ENCODE assay signal across 10 cellular contexts in the genomic region with DNA sequence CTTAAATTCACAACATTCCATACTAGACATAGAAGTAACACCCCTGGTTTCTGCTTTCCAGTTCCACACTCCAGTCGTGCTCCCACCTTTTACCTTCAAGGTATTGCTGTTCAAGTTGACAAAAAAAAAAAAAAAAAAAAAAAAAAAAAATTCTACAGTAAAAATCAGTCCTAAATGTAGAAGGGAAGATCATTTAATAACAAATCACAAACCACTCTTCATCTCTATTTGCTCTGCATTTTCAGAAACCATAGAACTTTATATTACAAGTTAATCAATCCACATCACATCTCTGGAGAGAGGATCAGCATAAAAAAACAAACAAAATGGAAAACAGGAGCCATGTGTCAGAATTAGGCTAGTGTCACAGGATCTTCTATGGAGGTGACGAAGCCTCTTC.
A peak's percentile ranks its signal among the peaks of the same experiment; 100 is the strongest.
DNase-seq lines count a peak whose midpoint lies in the region; ATAC-seq and TF ChIP-seq lines count a peak whose summit lies in the region.
"Had no signal": no experiment of that assay in that cellular context is flagged by ENCODE, and none has a peak within 500 bp of the region (broad histone marks: within the 10 kb centered on the region; RNA-seq: fewer than 3 reads in every experiment).

No MANE protein-coding gene starts in this region.

- intact Hi-C loops in activated CD4-positive, alpha-beta T cell treated with anti-CD3 and anti-CD28 coated beads for 36 hours (cut with DNase I, micrococcal nuclease), result loop anchor here in 1 of 2 experiments (10.0 kb wide), 1 partner anchor 46 kb away; no protein-coding TSS in a partner anchor

- peak overlapping the region; percentile 31 for H3K4me3 ChIP-seq in foreskin fibroblast (ENCODE audit: low read depth in 1 of 2, low read length in 2 of 2)

- no peaks in the 10 kb centered on the region for H3K9me3 Mint-ChIP-seq in activated CD4-positive, alpha-beta T cell treated with anti-CD3 and anti-CD28 coated beads for 36 hours (ENCODE audit: low read depth)
- no peaks in the 10 kb centered on the region for H3K9me3 Mint-ChIP-seq in activated T-helper 17 cell treated with anti-CD3 and anti-CD28 coated beads, Interleukin-2, amount 50 U/mL, for 72 hours
- H3K9me3 Mint-ChIP-seq in stimulated activated naive B cell treated with anti-CD40 and anti-IgM and Interleukin-4, amounts not matched to agents 10 μg/mL and 1 μg/mL and 100 μg/mL, for 72 hours, result no peaks in the 10 kb centered on the region

- CTCF ChIA-PET in activated CD4-positive, alpha-beta T cell treated with anti-CD3 and anti-CD28 coated beads for 36 hours (lab: Charles Lee), result interaction anchor here (0.8 to 4.9 kb wide), 6 partner anchors 11 to 100 kb away, joined by 3 to 29 read pairs (median 4); no protein-coding TSS in a partner anchor

- H3K27ac Mint-ChIP-seq in activated CD4-positive, alpha-beta T cell treated with anti-CD3 and anti-CD28 coated beads for 36 hours, result peak overlapping the region; percentile 94
- peak overlapping the region; percentile 94 for H3K27ac Mint-ChIP-seq in activated T-helper 17 cell treated with anti-CD3 and anti-CD28 coated beads, Interleukin-2, amount 50 U/mL, for 72 hours
- H3K27ac Mint-ChIP-seq in stimulated activated naive B cell treated with anti-CD40 and anti-IgM and Interleukin-4, amounts not matched to agents 10 μg/mL and 1 μg/mL and 100 μg/mL, for 72 hours, result peak overlapping the region; percentile 43

- no peak for TF ChIP-seq CTCF in foreskin fibroblast (IDR thresholded peaks at IDR 0.05; ENCODE audit: low read depth, low read length)

- no peaks in the 10 kb centered on the region for H3K27me3 Mint-ChIP-seq in activated CD4-positive, alpha-beta T cell treated with anti-CD3 and anti-CD28 coated beads for 36 hours
- no peaks in the 10 kb centered on the region for H3K27me3 Mint-ChIP-seq in activated T-helper 17 cell treated with anti-CD3 and anti-CD28 coated beads, Interleukin-2, amount 50 U/mL, for 72 hours
- H3K27me3 Mint-ChIP-seq in stimulated activated naive B cell treated with anti-CD40 and anti-IgM and Interleukin-4, amounts not matched to agents 10 μg/mL and 1 μg/mL and 100 μg/mL, for 72 hours, result no peaks in the 10 kb centered on the region

- no peak for ATAC-seq in activated CD4-positive, alpha-beta T cell treated with anti-CD3 and anti-CD28 coated beads for 36 hours
- ATAC-seq in activated T-helper 17 cell treated with anti-CD3 and anti-CD28 coated beads, Interleukin-2, amount 50 U/mL, for 72 hours (replicated peaks), result no peak
- no peak for ATAC-seq in stimulated activated naive B cell treated with anti-CD40 and anti-IgM and Interleukin-4, amounts not matched to agents 10 μg/mL and 1 μg/mL and 100 μg/mL, for 72 hours (replicated peaks)
- ATAC-seq in HG03175 (IDR thresholded peaks at IDR 0.05; ENCODE audit: unreplicated experiment) (no peak), GM21737 (IDR thresholded peaks at IDR 0.05; ENCODE audit: unreplicated experiment) (no peak)

- H3K4me1 Mint-ChIP-seq in activated CD4-positive, alpha-beta T cell treated with anti-CD3 and anti-CD28 coated beads for 36 hours, result peaks cover 89% of the 10 kb centered on the region
- peaks cover 78% of the 10 kb centered on the region for H3K4me1 Mint-ChIP-seq in activated T-helper 17 cell treated with anti-CD3 and anti-CD28 coated beads, Interleukin-2, amount 50 U/mL, for 72 hours
- peaks cover 54 to 77% of the 10 kb centered on the region in 2 donors for H3K4me1 Mint-ChIP-seq in stimulated activated naive B cell treated with anti-CD40 and anti-IgM and Interleukin-4, amounts not matched to agents 10 μg/mL and 1 μg/mL and 100 μg/mL, for 72 hours

- peak overlapping the region; percentile 67 for H3K4me3 Mint-ChIP-seq in activated CD4-positive, alpha-beta T cell treated with anti-CD3 and anti-CD28 coated beads for 36 hours
- peak overlapping the region; percentile 83 for H3K4me3 Mint-ChIP-seq in activated T-helper 17 cell treated with anti-CD3 and anti-CD28 coated beads, Interleukin-2, amount 50 U/mL, for 72 hours
- H3K4me3 Mint-ChIP-seq in stimulated activated naive B cell treated with anti-CD40 and anti-IgM and Interleukin-4, amounts not matched to agents 10 μg/mL and 1 μg/mL and 100 μg/mL, for 72 hours, result peak overlapping the region; percentile 39 to 42

- DNase-seq in activated CD4-positive, alpha-beta T cell treated with anti-CD3 and anti-CD28 coated beads for 36 hours, result no peak
- no peak for DNase-seq in activated CD4-positive, alpha-beta T cell treated with anti-CD3 and anti-CD28 coated beads, Interleukin-2, amount 50 U/mL, for 4 hours
- DNase-seq in foreskin fibroblast (no peak), NCI-H510A treated with DMSO at 0.1 percent for 48 hours (lab: John Stamatoyannopoulos, UW) (no peak)
- DNase-seq in stimulated activated naive B cell treated with anti-CD40 and anti-IgM and Interleukin-4, amounts not matched to agents 10 μg/mL and 1 μg/mL and 100 μg/mL, for 72 hours, result no peak
- DNase-seq: activated effector memory CD4-positive, alpha-beta T cell treated with anti-CD3 and anti-CD28 coated beads, Interleukin-2, amount 50 U/mL, for 16 hours; Kasumi-1 had no signal

- peaks cover 87% of the 10 kb centered on the region for H3K36me3 Mint-ChIP-seq in activated CD4-positive, alpha-beta T cell treated with anti-CD3 and anti-CD28 coated beads for 36 hours (ENCODE audit: low read depth)
- peaks cover 100% of the 10 kb centered on the region for H3K36me3 Mint-ChIP-seq in activated T-helper 17 cell treated with anti-CD3 and anti-CD28 coated beads, Interleukin-2, amount 50 U/mL, for 72 hours (ENCODE audit: low read depth)
- peaks cover 44 to 72% of the 10 kb centered on the region in 2 donors for H3K36me3 Mint-ChIP-seq in stimulated activated naive B cell treated with anti-CD40 and anti-IgM and Interleukin-4, amounts not matched to agents 10 μg/mL and 1 μg/mL and 100 μg/mL, for 72 hours

- POLR2A ChIA-PET in activated CD4-positive, alpha-beta T cell treated with anti-CD3 and anti-CD28 coated beads for 36 hours (lab: Charles Lee), result interaction anchor here (1.2 to 2.3 kb wide), 3 partner anchors 17 to 43 kb away, joined by 4 to 10 read pairs (median 7); no protein-coding TSS in a partner anchor

Comparison
In these comparisons a context has a peak if more than half of its experiments do, and no peak if none do; other contexts are left out.
1. H3K27ac Mint-ChIP-seq: peak in every context shown above with its lines; median percentile 94 in activated CD4-positive, alpha-beta T cell treated with anti-CD3 and anti-CD28 coated beads for 36 hours; 94 in activated T-helper 17 cell treated with anti-CD3 and anti-CD28 coated beads, Interleukin-2, amount 50 U/mL, for 72 hours; 43 in stimulated activated naive B cell treated with anti-CD40 and anti-IgM and Interleukin-4, amounts not matched to agents 10 μg/mL and 1 μg/mL and 100 μg/mL, for 72 hours.